ENCODE assay signal across 16 cellular contexts in genomic region chr4:143291334-143291733, GRCh38. TPM values are rescaled to one million over a fixed set of nuclear protein-coding genes. Genes with fewer than 3 reads are reported as not detected.
DNase-seq lines count a peak whose midpoint lies in the region; ATAC-seq and TF ChIP-seq lines count a peak whose summit lies in the region.
"Had no signal": no experiment of that assay in that cellular context is flagged by ENCODE, and none has a peak within 500 bp of the region (broad histone marks: within the 10 kb centered on the region; RNA-seq: fewer than 3 reads in every experiment).

No MANE protein-coding gene starts in this region.

- CTCF ChIA-PET in RWPE1 (lab: Yijun Ruan, JAX): interaction anchor here (0.6 kb wide), 1 partner anchor 566 kb away, joined by 3 read pairs; no protein-coding TSS in a partner anchor

- H3K4me1 ChIP-seq in uterus: peaks cover 0 to 3% of the 10 kb centered on the region in 2 donors
- H3K4me1 ChIP-seq: A549 had no signal

- no peak overlapping the region for H3K4me3 ChIP-seq in uterus
- H3K4me3 ChIP-seq: A549, GM23248 had no signal

- H3K36me3 ChIP-seq in uterus: no peaks in the 10 kb centered on the region

- no peak for TF ChIP-seq POLR2A in uterus (IDR thresholded peaks at IDR 0.05)

- H3K27ac ChIP-seq in RWPE1: no peak overlapping the region
- no peak overlapping the region for H3K27ac ChIP-seq in caudate nucleus (ENCODE audit: low read depth, low read length)
- H3K27ac ChIP-seq in uterus: peak overlapping the region in 1 of 2 donors; percentile 12
- H3K27ac ChIP-seq: A549, GM23248 had no signal

- POLR2A ChIA-PET in RWPE1 (lab: Yijun Ruan, JAX; ENCODE audit: low non-redundant PET): interaction anchor here (0.5 kb wide), 1 partner anchor 46 kb away, joined by 3 read pairs; the partner anchor contains the start of gene GAB1

- ATAC-seq in esophagus mucosa (peak; percentile 84), HG02642 (IDR thresholded peaks at IDR 0.05; ENCODE audit: poor library complexity, unreplicated experiment) (no peak)
- ATAC-seq: A549; CD8-positive, alpha-beta T cell; HCT116 had no signal

- TF ChIP-seq CTCF in RWPE1 (conservative IDR thresholded peaks at IDR 0.05; ENCODE audit: low read depth) (no peak), uterus (IDR thresholded peaks at IDR 0.05) (no peak)

- intact Hi-C loops in uterus (cut with DNase I; ENCODE audit: low total_unique reads): no loop called here

- no peaks in the 10 kb centered on the region for H3K9me3 ChIP-seq in uterus
- H3K9me3 ChIP-seq: A549 had no signal

- DNase-seq in NCI-H2227 (lab: John Stamatoyannopoulos, UW; ENCODE audit: unreplicated experiment): peak; percentile 26
- peak; percentile 1 for DNase-seq in NCI-H2227 treated with DMSO at 0.1 percent for 48 hours (lab: John Stamatoyannopoulos, UW)
- DNase-seq in RWPE1 (ENCODE audit: low spot score): peak; percentile 8
- no peak for DNase-seq in caudate nucleus (lab: John Stamatoyannopoulos, UW)
- no peak for DNase-seq in uterus
- no peak for DNase-seq in mesenteric fat pad (ENCODE audit: low spot score)
- DNase-seq: CD8-positive, alpha-beta T cell; COR-L47; DMS153; DMS79 treated with DMSO at 0.1 percent for 48 hours; EL; GM23248 had no signal

- H3K27me3 ChIP-seq in uterus: no peaks in the 10 kb centered on the region

RNA-seq across cellular contexts. Expression of gene GAB1, which starts 45.3 kb away (rescaled TPM):
- total RNA-seq in esophagus mucosa (30.2 TPM), uterus (10 to 100 TPM; 50.4 to 65.3 (median 63.7) TPM), mesenteric fat pad (30.2 TPM)

Comparison
In these comparisons a context has a peak if more than half of its experiments do, and no peak if none do; other contexts are left out.
1. DNase-seq: peak in NCI-H2227 (single experiment), NCI-H2227 treated with DMSO at 0.1 percent for 48 hours (single experiment) and RWPE1 (single experiment); none in caudate nucleus (0 of 61), uterus (0 of 2) and mesenteric fat pad (single experiment).